ENCODE assay signal across 16 cellular contexts in genomic region chr16:56372938-56373337, GRCh38. TPM values are rescaled to one million over a fixed set of nuclear protein-coding genes. Genes with fewer than 3 reads are reported as not detected.
DNase-seq lines count a peak whose midpoint lies in the region; ATAC-seq and TF ChIP-seq lines count a peak whose summit lies in the region.
"Had no signal": no experiment of that assay in that cellular context is flagged by ENCODE, and none has a peak within 500 bp of the region (broad histone marks: within the 10 kb centered on the region; RNA-seq: fewer than 3 reads in every experiment).

No MANE protein-coding gene starts in this region.

- no peak overlapping the region for H2AFZ ChIP-seq in Karpas-422 (ENCODE audit: low read length)

- no peak for TF ChIP-seq POLR2A in prostate gland (IDR thresholded peaks at IDR 0.05)

- H3K36me3 ChIP-seq in prostate gland (no peaks in the 10 kb centered on the region), Karpas-422 (ENCODE audit: insufficient read depth, low read length) (peaks cover 28% of the 10 kb centered on the region; the same call in 1 of the 2 replicates)

- H3K27ac ChIP-seq in prostate gland (peak overlapping the region in 1 of 2 donors; percentile 33), Karpas-422 (ENCODE audit: low read length) (no peak overlapping the region)
- H3K27ac ChIP-seq: cardiac muscle cell, heart left ventricle, tibial nerve had no signal

- no peaks in the 10 kb centered on the region for H3K27me3 ChIP-seq in prostate gland (replicated peaks; ENCODE audit: insufficient read depth)
- no peaks in the 10 kb centered on the region for H3K27me3 ChIP-seq in Karpas-422 (ENCODE audit: low read length)
- H3K27me3 ChIP-seq: cardiac muscle cell, esophagus squamous epithelium, heart left ventricle, tibial nerve had no signal

- no peak overlapping the region for H3K9ac ChIP-seq in Karpas-422 (ENCODE audit: low read length)

- 33% methylated on average over 6 of the region's 6 CpGs for WGBS in prostate gland

- DNase-seq in DMS79 (lab: John Stamatoyannopoulos, UW) (peak; percentile 14), M059J (ENCODE audit: low read depth) (peak; percentile 50), astrocyte of the hippocampus (ENCODE audit: low read depth, low spot score) (peak; percentile 45), prostate gland (ENCODE audit: low spot score) (peak; percentile 70), Karpas-422 (no peak)
- DNase-seq: activated CD8-positive, alpha-beta memory T cell treated with anti-CD3 and anti-CD28 coated beads for 24 hours; effector CD8-positive, alpha-beta T cell; esophagus squamous epithelium; heart left ventricle; NCI-H1048; NCI-H2227 treated with DMSO at 0.1 percent for 48 hours had no signal

- intact Hi-C loops in prostate gland (cut with DNase I), result no loop called here

- no peaks in the 10 kb centered on the region for H3K9me2 ChIP-seq in Karpas-422 (replicated peaks; ENCODE audit: insufficient read depth, low read length)

- ATAC-seq in GM19395 (IDR thresholded peaks at IDR 0.05; ENCODE audit: unreplicated experiment) (no peak), HG03442 (IDR thresholded peaks at IDR 0.05; ENCODE audit: unreplicated experiment) (no peak)
- ATAC-seq: heart left ventricle; stimulated activated memory B cell treated with anti-CD40 and anti-IgM and Interleukin-4, amounts not matched to agents 10 μg/mL and 1 μg/mL and 100 μg/mL, for 72 hours had no signal

- H3K79me2 ChIP-seq in Karpas-422 (ENCODE audit: low read length), result peaks cover 71% of the 10 kb centered on the region

- H4K20me1 ChIP-seq in Karpas-422 (ENCODE audit: insufficient read depth, low read depth, low read length), result no peaks in the 10 kb centered on the region; the same call in 1 of the 2 replicates

- no peak overlapping the region for H3K4me3 ChIP-seq in prostate gland
- no peak overlapping the region for H3K4me3 ChIP-seq in Karpas-422 (ENCODE audit: low read length)
- H3K4me3 ChIP-seq: cardiac muscle cell, esophagus squamous epithelium, heart left ventricle, tibial nerve had no signal

- no peak for TF ChIP-seq CTCF in prostate gland (IDR thresholded peaks at IDR 0.05)

- no peaks in the 10 kb centered on the region for H3K9me3 ChIP-seq in prostate gland
- no peaks in the 10 kb centered on the region for H3K9me3 ChIP-seq in Karpas-422 (ENCODE audit: low read length)
- H3K9me3 ChIP-seq: esophagus squamous epithelium had no signal

- H3K4me1 ChIP-seq in prostate gland (replicated peaks), result no peaks in the 10 kb centered on the region
- H3K4me1 ChIP-seq in Karpas-422 (ENCODE audit: low read length), result no peaks in the 10 kb centered on the region

- no peak overlapping the region for H3K4me2 ChIP-seq in Karpas-422 (ENCODE audit: low read depth, low read length, poor library complexity, severe bottlenecking)

RNA-seq across cellular contexts. Expression of gene AMFR, which starts 52.4 kb away (rescaled TPM):
- 128 and 196 TPM in 2 replicates for total RNA-seq in M059J (2014; rRNA removed; shearing (Covaris generic))
- 100 to 1,000 TPM; 123 to 261 TPM for total RNA-seq in prostate gland
- total RNA-seq in Karpas-422 (2014; rRNA removed; shearing (Covaris generic); ENCODE audit: low replicate concordance), result 243 and 284 TPM in 2 replicates
